ENCODE assay signal across 9 cellular contexts in genomic region chr7:155489862-155490696, GRCh38. TPM values are rescaled to one million over a fixed set of nuclear protein-coding genes. Genes with fewer than 3 reads are reported as not detected.
A peak's percentile ranks its signal among the peaks of the same experiment; 100 is the strongest.
DNase-seq lines count a peak whose midpoint lies in the region; ATAC-seq lines count a peak whose summit lies in the region.
"Had no signal": no experiment of that assay in that cellular context is flagged by ENCODE, and none has a peak within 500 bp of the region (broad histone marks: within the 10 kb centered on the region; RNA-seq: fewer than 3 reads in every experiment).

No MANE protein-coding gene starts in this region.

- POLR2A ChIA-PET in naive thymus-derived CD8-positive, alpha-beta T cell (lab: Charles Lee) = no interaction called here

- peaks cover 84% of the 10 kb centered on the region for H3K27me3 Mint-ChIP-seq in dendritic cell treated with granulocyte-macrophage colony-stimulating factor and Interleukin-4, amounts not matched to agents 40 ng/mL and 50 ng/mL, for 4 days
- peaks cover 6 to 42% (median 21%) of the 10 kb centered on the region in 5 donors for H3K27me3 Mint-ChIP-seq in naive thymus-derived CD8-positive, alpha-beta T cell

- DNase-seq in naive thymus-derived CD8-positive, alpha-beta T cell = no peak
- no peak for DNase-seq in NCI-H1436 (lab: John Stamatoyannopoulos, UW)
- no peak for DNase-seq in NCI-H2081 (lab: John Stamatoyannopoulos, UW)
- DNase-seq in DMS53 treated with DMSO at 0.1 percent for 48 hours (lab: John Stamatoyannopoulos, UW; ENCODE audit: unreplicated experiment) = no peak

- intact Hi-C loops in dendritic cell treated with granulocyte-macrophage colony-stimulating factor and Interleukin-4, amounts not matched to agents 40 ng/mL and 50 ng/mL, for 4 days (cut with micrococcal nuclease) = no loop called here

- no peak overlapping the region for H3K27ac Mint-ChIP-seq in dendritic cell treated with granulocyte-macrophage colony-stimulating factor and Interleukin-4, amounts not matched to agents 40 ng/mL and 50 ng/mL, for 4 days
- peak overlapping the region in 7 of 10 donors; percentile 25 to 91 (median 75) for H3K27ac Mint-ChIP-seq in naive thymus-derived CD8-positive, alpha-beta T cell

- H3K4me3 Mint-ChIP-seq in dendritic cell treated with granulocyte-macrophage colony-stimulating factor and Interleukin-4, amounts not matched to agents 40 ng/mL and 50 ng/mL, for 4 days = peak overlapping the region; percentile 58
- peak overlapping the region; percentile 83 to 97 (median 88) for H3K4me3 Mint-ChIP-seq in naive thymus-derived CD8-positive, alpha-beta T cell

- H3K36me3 Mint-ChIP-seq in dendritic cell treated with granulocyte-macrophage colony-stimulating factor and Interleukin-4, amounts not matched to agents 40 ng/mL and 50 ng/mL, for 4 days (ENCODE audit: low read depth) = no peaks in the 10 kb centered on the region
- H3K36me3 Mint-ChIP-seq in naive thymus-derived CD8-positive, alpha-beta T cell = no peaks in the 10 kb centered on the region

- peaks cover 18% of the 10 kb centered on the region for H3K4me1 Mint-ChIP-seq in dendritic cell treated with granulocyte-macrophage colony-stimulating factor and Interleukin-4, amounts not matched to agents 40 ng/mL and 50 ng/mL, for 4 days (ENCODE audit: low read depth)
- peaks cover 8 to 32% (median 20%) of the 10 kb centered on the region in 4 donors for H3K4me1 Mint-ChIP-seq in naive thymus-derived CD8-positive, alpha-beta T cell

- H3K9me3 Mint-ChIP-seq in dendritic cell treated with granulocyte-macrophage colony-stimulating factor and Interleukin-4, amounts not matched to agents 40 ng/mL and 50 ng/mL, for 4 days = no peaks in the 10 kb centered on the region
- H3K9me3 Mint-ChIP-seq in naive thymus-derived CD8-positive, alpha-beta T cell = peaks cover 0 to 3% (median 0%) of the 10 kb centered on the region in 9 donors

- ATAC-seq in GM18868 (IDR thresholded peaks at IDR 0.05; ENCODE audit: unreplicated experiment) = peak; percentile 17
- peak; percentile 44 for ATAC-seq in HG03175 (IDR thresholded peaks at IDR 0.05; ENCODE audit: unreplicated experiment)
- peak; percentile 37 to 54 for ATAC-seq in naive thymus-derived CD8-positive, alpha-beta T cell
- no peak for ATAC-seq in HG03039 (IDR thresholded peaks at IDR 0.05; ENCODE audit: unreplicated experiment)
- ATAC-seq: Panc1 had no signal

RNA-seq across cellular contexts. Expression of gene EN2, which starts 32.1 kb away (rescaled TPM):
- not detected for total RNA-seq in naive thymus-derived CD8-positive, alpha-beta T cell
- not detected for polyA plus RNA-seq in naive thymus-derived CD8-positive, alpha-beta T cell

RNA-seq across cellular contexts. Expression of gene CNPY1, which starts 56.3 kb away (rescaled TPM):
- not detected for total RNA-seq in naive thymus-derived CD8-positive, alpha-beta T cell
- not detected for polyA plus RNA-seq in naive thymus-derived CD8-positive, alpha-beta T cell
